Comparison of ENCODE assay signal across 1 cellular context in genomic region chr22:38578505-38578904, GRCh38.
TF ChIP-seq lines count a peak whose summit lies in the region.

No MANE protein-coding gene starts in this region.

TF ChIP-seq in HepG2, 621 proteins besides CTCF, POLR2A, EP300 and RAD21 (continued from another document):
- no peak for TF ChIP-seq AKNA (CRISPR knock-in tag; IDR thresholded peaks at IDR 0.05; ENCODE audit: borderline replicate concordance)
- TF ChIP-seq MIER3 (CRISPR knock-in tag; IDR thresholded peaks at IDR 0.05; ENCODE audit: borderline replicate concordance), result no peak
- TF ChIP-seq MBNL3 (CRISPR knock-in tag; conservative IDR thresholded peaks at IDR 0.05), result no peak
- TF ChIP-seq AFF4 (CRISPR knock-in tag; IDR thresholded peaks at IDR 0.05), result no peak
